Comparison of ENCODE assay signal across 8 cellular contexts in genomic region chr2:45651415-45652089, GRCh38. TPM values are rescaled to one million over a fixed set of nuclear protein-coding genes. Genes with fewer than 3 reads are reported as not detected.
A peak's percentile ranks its signal among the peaks of the same experiment; 100 is the strongest.
DNase-seq lines count a peak whose midpoint lies in the region; ATAC-seq and TF ChIP-seq lines count a peak whose summit lies in the region.

PRKCE (plus strand) TSS chr2:45651675.

- peak within 1 kb of the TSS; percentile 32 for H3K27ac ChIP-seq in brain microvascular endothelial cell
- H3K27ac ChIP-seq in sigmoid colon: peak within 1 kb of the TSS; percentile 96 to 99 (median 99)

- DNase-seq in AG10803 (ENCODE audit: low read depth) (peak; percentile 14), T-helper 9 cell (peak; percentile 12), brain microvascular endothelial cell (peak; percentile 17), sigmoid colon (peak; percentile 87)

- peak; percentile 24 for ATAC-seq in GM19035 (IDR thresholded peaks at IDR 0.05; ENCODE audit: unreplicated experiment)
- ATAC-seq in HG03378 (IDR thresholded peaks at IDR 0.05; ENCODE audit: unreplicated experiment): peak; percentile 13
- no peak for ATAC-seq in GM21526 (IDR thresholded peaks at IDR 0.05; ENCODE audit: low FRiP score, unreplicated experiment)

- in situ Hi-C loops in brain microvascular endothelial cell (cut with HindIII; ENCODE audit: low pct_ligation_motif_present, low sequenced_read_pairs): no loop called here

- peaks cover 0 to 59% (median 52%) of the 10 kb centered on the region in 4 donors for H3K4me1 ChIP-seq in sigmoid colon

- TF ChIP-seq CTCF in AG10803 (conservative IDR thresholded peaks at IDR 0.05; ENCODE audit: low read length) (no peak), brain microvascular endothelial cell (IDR thresholded peaks at IDR 0.05; ENCODE audit: low read depth, low read length, missing control alignments) (no peak), sigmoid colon (IDR thresholded peaks at IDR 0.05) (no peak)

- H3K36me3 ChIP-seq in brain microvascular endothelial cell (replicated peaks) (no peaks in the 10 kb centered on the region), sigmoid colon (no peaks in the 10 kb centered on the region)

- no peak for TF ChIP-seq POLR2A in sigmoid colon (IDR thresholded peaks at IDR 0.05)

- no peaks in the 10 kb centered on the region for H3K27me3 ChIP-seq in brain microvascular endothelial cell (replicated peaks)
- no peaks in the 10 kb centered on the region for H3K27me3 ChIP-seq in sigmoid colon

- H3K9me3 ChIP-seq in iPS-18c (ENCODE audit: control insufficient read depth, insufficient read depth, low read length) (no peaks in the 10 kb centered on the region), sigmoid colon (no peaks in the 10 kb centered on the region)

- WGBS in sigmoid colon, 2 donors: 0 to 1% methylated on average over 66 of the region's 66 CpGs

- intact Hi-C loops in sigmoid colon (cut with DNase I): loop anchor here (1.0 to 5.0 kb wide), 4 partner anchors 49 to 234 kb away; no protein-coding TSS in a partner anchor

- no peak for TF ChIP-seq EP300 in sigmoid colon (IDR thresholded peaks at IDR 0.05)

- H3K4me3 ChIP-seq in AG10803 (ENCODE audit: low read length) (peak within 1 kb of the TSS; percentile 91), brain microvascular endothelial cell (ENCODE audit: low read depth, low read length) (peak within 1 kb of the TSS; percentile 78), iPS-18c (ENCODE audit: insufficient read depth, low read depth, low read length) (peak within 1 kb of the TSS; percentile 75), sigmoid colon (peak within 1 kb of the TSS; percentile 78 to 93 (median 88))

RNA-seq across cellular contexts. Expression of gene PRKCE, which starts in this region (rescaled TPM):
- total RNA-seq in sigmoid colon: 10 to 100 TPM; 15.8 to 21.9 (median 19.2) TPM
- 1 to 10 TPM; 3.0 to 7.7 (median 3.5) TPM for polyA plus RNA-seq in sigmoid colon

Comparison
In these comparisons a context has a peak if more than half of its experiments do, and no peak if none do; other contexts are left out.
1. DNase-seq: peak in every context shown above with its lines; median percentile 87 in sigmoid colon; 17 in brain microvascular endothelial cell; 14 in AG10803; 12 in T-helper 9 cell.